Comparison of ENCODE assay signal across 2 cellular contexts in genomic region chr10:95499482-95499989, GRCh38.
TF ChIP-seq lines count a peak whose summit lies in the region.

No MANE protein-coding gene starts in this region.

TF ChIP-seq in IMR-90, 13 proteins besides CTCF, POLR2A, EP300 and RAD21:
- TF ChIP-seq NFE2L2 (IDR thresholded peaks at IDR 0.05; ENCODE audit: low read depth, low read length) (no peak), CEBPB (IDR thresholded peaks at IDR 0.05; ENCODE audit: low read depth, low read length) (no peak), MAFK (IDR thresholded peaks at IDR 0.05; ENCODE audit: low read depth, low read length) (peak; percentile 52), FOS (IDR thresholded peaks at IDR 0.05; ENCODE audit: low read depth, low read length) (no peak), RFX5 (IDR thresholded peaks at IDR 0.05; ENCODE audit: low read depth, low read length) (no peak), MXI1 (IDR thresholded peaks at IDR 0.05; ENCODE audit: borderline replicate concordance, low read depth, low read length) (no peak)
TF ChIP-seq in IMR-90: peak in this region for 1.

TF ChIP-seq in liver, 16 proteins besides CTCF, POLR2A, EP300 and RAD21:
- TF ChIP-seq RXRA (IDR thresholded peaks at IDR 0.05) (peak; percentile 48 to 70), SP1 (IDR thresholded peaks at IDR 0.05) (no peak), TAF1 (conservative IDR thresholded peaks at IDR 0.05) (no peak), NR2F2 (IDR thresholded peaks at IDR 0.05) (peak; percentile 89), GABPA (IDR thresholded peaks at IDR 0.05 in 1 of 2, conservative IDR thresholded peaks at IDR 0.05 in 1 of 2) (no peak), FOXA1 (IDR thresholded peaks at IDR 0.05) (peak; percentile 58), ATF3 (IDR thresholded peaks at IDR 0.05) (no peak), HNF4G (IDR thresholded peaks at IDR 0.05) (peak; percentile 26), JUND (IDR thresholded peaks at IDR 0.05) (peak in 1 of 2 donors; percentile 23), ZBTB33 (IDR thresholded peaks at IDR 0.05) (peak; percentile 55), MAX (IDR thresholded peaks at IDR 0.05) (peak; percentile 74), FOXA2 (IDR thresholded peaks at IDR 0.05) (peak; percentile 82), HNF4A (conservative IDR thresholded peaks at IDR 0.05) (peak; percentile 18 to 72), EGR1 (IDR thresholded peaks at IDR 0.05; ENCODE audit: low read depth in 2 of 2) (peak in 1 of 2 donors; percentile 19), REST (IDR thresholded peaks at IDR 0.05) (peak; percentile 30), YY1 (IDR thresholded peaks at IDR 0.05) (peak; percentile 87)
TF ChIP-seq in liver: peak in this region for 12.
